In the genomic region with DNA sequence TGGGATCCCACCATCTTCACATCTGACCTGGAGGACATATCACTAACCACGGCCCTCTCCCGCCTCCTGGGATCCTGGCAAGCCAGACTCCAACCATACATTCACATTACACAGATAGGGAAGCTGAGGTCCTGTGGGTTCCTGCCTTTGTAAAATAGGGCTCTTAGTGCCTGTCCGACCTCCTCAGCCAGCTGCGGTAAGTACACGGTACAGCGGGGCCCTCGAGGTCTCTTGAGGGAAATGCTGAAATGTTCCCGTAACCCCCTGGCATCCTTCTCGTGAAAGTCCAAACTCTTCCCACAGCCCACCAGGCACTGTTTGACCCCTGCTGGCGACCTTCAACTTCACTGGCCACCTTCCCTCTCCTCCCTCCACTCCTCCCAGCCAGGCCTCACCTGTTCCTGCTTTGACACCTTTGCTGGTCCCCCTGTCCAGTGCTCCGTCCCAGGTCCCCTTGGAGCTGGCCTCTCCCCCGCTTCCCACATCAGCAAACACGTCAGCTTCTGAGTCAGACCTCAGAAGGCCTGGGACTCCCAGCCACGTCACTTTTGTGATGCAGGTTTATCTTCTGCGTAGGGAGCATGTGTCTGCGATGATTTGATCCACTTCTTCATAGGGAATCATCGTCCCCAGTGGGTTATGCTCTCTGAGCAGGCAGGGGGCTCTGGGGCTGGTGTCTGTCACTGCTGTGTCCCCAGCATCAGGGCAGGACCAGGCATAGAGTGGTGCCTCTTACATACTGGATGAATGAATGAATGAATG, we compare ENCODE assay signal across 1 cellular context.
TF ChIP-seq lines count a peak whose summit lies in the region.

No MANE protein-coding gene starts in this region.

TF ChIP-seq in H1, 55 proteins besides CTCF, POLR2A, EP300 and RAD21:
- TF ChIP-seq, protein P1, sequence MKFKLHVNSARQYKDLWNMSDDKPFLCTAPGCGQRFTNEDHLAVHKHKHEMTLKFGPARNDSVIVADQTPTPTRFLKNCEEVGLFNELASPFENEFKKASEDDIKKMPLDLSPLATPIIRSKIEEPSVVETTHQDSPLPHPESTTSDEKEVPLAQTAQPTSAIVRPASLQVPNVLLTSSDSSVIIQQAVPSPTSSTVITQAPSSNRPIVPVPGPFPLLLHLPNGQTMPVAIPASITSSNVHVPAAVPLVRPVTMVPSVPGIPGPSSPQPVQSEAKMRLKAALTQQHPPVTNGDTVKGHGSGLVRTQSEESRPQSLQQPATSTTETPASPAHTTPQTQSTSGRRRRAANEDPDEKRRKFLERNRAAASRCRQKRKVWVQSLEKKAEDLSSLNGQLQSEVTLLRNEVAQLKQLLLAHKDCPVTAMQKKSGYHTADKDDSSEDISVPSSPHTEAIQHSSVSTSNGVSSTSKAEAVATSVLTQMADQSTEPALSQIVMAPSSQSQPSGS (IDR thresholded peaks at IDR 0.05; ENCODE audit: low read length): no peak
- TF ChIP-seq BCL11A (IDR thresholded peaks at IDR 0.05; ENCODE audit: low read depth in 2 of 2, low read length in 2 of 2) (no peak), PHF8 (conservative IDR thresholded peaks at IDR 0.05; ENCODE audit: low read depth, low read length) (no peak), TBP (IDR thresholded peaks at IDR 0.05; ENCODE audit: low read depth, low read length) (no peak), SIN3A (conservative IDR thresholded peaks at IDR 0.05 in 1 of 2, IDR thresholded peaks at IDR 0.05 in 1 of 2; ENCODE audit: low read depth in 1 of 2, low read length in 2 of 2) (no peak), RXRA (IDR thresholded peaks at IDR 0.05; ENCODE audit: insufficient read depth, low read depth, low read length) (no peak), KDM4A (IDR thresholded peaks at IDR 0.05; ENCODE audit: low read depth, low read length, severe bottlenecking) (no peak), ASH2L (IDR thresholded peaks at IDR 0.05; ENCODE audit: low read length) (no peak), SIRT6 (IDR thresholded peaks at IDR 0.05; ENCODE audit: low read length) (no peak), JUND (IDR thresholded peaks at IDR 0.05; ENCODE audit: low read length) (no peak), MAFK (IDR thresholded peaks at IDR 0.05; ENCODE audit: low read depth, low read length) (no peak), RFX5 (IDR thresholded peaks at IDR 0.05; ENCODE audit: borderline replicate concordance, low read depth, low read length) (no peak), SP1 (IDR thresholded peaks at IDR 0.05; ENCODE audit: low read depth, low read length) (no peak)
